Comparison of ENCODE assay signal across 17 cellular contexts in the genomic region with DNA sequence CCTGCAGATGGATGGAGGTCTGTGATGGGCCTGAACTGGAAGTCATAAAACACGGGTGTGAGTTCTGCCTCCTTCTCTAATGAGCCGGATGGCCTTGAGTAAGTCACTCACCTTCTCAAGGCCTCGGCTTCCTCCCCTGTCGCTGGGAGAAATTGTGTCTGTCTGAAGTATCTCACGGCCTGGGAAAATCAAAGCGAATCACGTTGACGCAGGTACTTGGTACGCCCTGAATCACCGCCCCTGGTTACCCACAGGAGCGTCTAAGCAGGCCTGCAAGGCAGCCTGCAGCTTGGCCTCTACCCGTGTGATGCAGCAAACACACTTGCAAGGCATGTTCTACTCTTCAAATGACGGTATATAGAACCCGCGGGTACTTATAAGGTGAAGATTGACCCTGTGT. TPM values are rescaled to one million over a fixed set of nuclear protein-coding genes. Genes with fewer than 3 reads are reported as not detected.
"Had no signal": no experiment of that assay in that cellular context is flagged by ENCODE, and none has a peak within 500 bp of the region (broad histone marks: within the 10 kb centered on the region; RNA-seq: fewer than 3 reads in every experiment).

No MANE protein-coding gene starts in this region.

- H3K27ac ChIP-seq: colonic mucosa, foreskin keratinocyte, tibial artery had no signal

- H3K9me3 ChIP-seq: body of pancreas, colonic mucosa, left lung, tibial artery had no signal

- H3K4me3 ChIP-seq: body of pancreas, colonic mucosa, left lung, tibial artery had no signal

- DNase-seq: activated CD4-positive, alpha-beta memory T cell treated with anti-CD3 and anti-CD28 coated beads, Interleukin-2, amount 10 ng/mL, durations not matched to agents 7 days and 5 days; activated CD4-positive, alpha-beta T cell treated with anti-CD3 and anti-CD28 coated beads for 36 hours; activated effector memory CD4-positive, alpha-beta T cell treated with anti-CD3 and anti-CD28 coated beads, Interleukin-2, amount 50 U/mL, for 16 hours; activated T-cell treated with anti-CD3 and anti-CD28 coated beads, Interleukin-2, amount 50 U/mL, for 4 hours; amygdala; central memory CD4-positive, alpha-beta T cell; colonic mucosa; foreskin keratinocyte; nephron progenitor cell; occipital lobe; SIG-M5; stimulated activated CD4-positive, alpha-beta T cell treated with anti-CD3 and anti-CD28 coated beads, Interleukin-12 subunit alpha, Interleukin-12 subunit beta, amount 100 ng/mL, for 4 hours had no signal

- H3K27me3 ChIP-seq: body of pancreas, colonic mucosa, foreskin keratinocyte, left lung, tibial artery had no signal

- ATAC-seq: activated CD4-positive, alpha-beta T cell treated with anti-CD3 and anti-CD28 coated beads for 36 hours; activated T-cell treated with anti-CD3 and anti-CD28 coated beads, Interleukin-2, amount 50 U/mL, for 4 hours; foreskin keratinocyte; stimulated activated effector memory CD8-positive, alpha-beta T cell treated with anti-CD3 and anti-CD28 coated beads, Interleukin-12 subunit alpha, Interleukin-12 subunit beta, amount 100 ng/mL, for 72 hours had no signal

- FAIRE-seq: islet of Langerhans had no signal

- H3K36me3 ChIP-seq: colonic mucosa, left lung, tibial artery had no signal

- H3K4me1 ChIP-seq: body of pancreas, colonic mucosa had no signal

RNA-seq across cellular contexts. Expression of a gene that starts 47.6 kb away (rescaled TPM):
- total RNA-seq: activated CD4-positive, alpha-beta memory T cell treated with anti-CD3 and anti-CD28 coated beads, Interleukin-2, amount 10 ng/mL, durations not matched to agents 7 days and 5 days; foreskin keratinocyte had no signal
